23 cellular contexts compared by ENCODE assay signal in genomic region chr22:48476599-48476998, GRCh38.
DNase-seq lines count a peak whose midpoint lies in the region; FAIRE-seq and TF ChIP-seq lines count a peak whose summit lies in the region.
"Had no signal": no experiment of that assay in that cellular context is flagged by ENCODE, and none has a peak within 500 bp of the region (broad histone marks: within the 10 kb centered on the region; RNA-seq: fewer than 3 reads in every experiment).

No MANE protein-coding gene starts in this region.

- no peaks in the 10 kb centered on the region for H3K27me3 ChIP-seq in H7 (ENCODE audit: control insufficient read depth, insufficient read depth, low read length)
- H3K27me3 ChIP-seq: SJSA1 had no signal

- no peak for FAIRE-seq in D721Med (lab: Jason Lieb, UNC)
- FAIRE-seq: A549, GM12892, H54 had no signal

- H3K36me3 ChIP-seq in H7 (replicated peaks; ENCODE audit: control insufficient read depth, insufficient read depth, low read length), result no peaks in the 10 kb centered on the region
- H3K36me3 ChIP-seq: SJSA1 had no signal

- H3K27ac ChIP-seq in caudate nucleus (ENCODE audit: low read depth, low read length), result peak overlapping the region; percentile 80
- peak overlapping the region; percentile 72 for H3K27ac ChIP-seq in temporal lobe (ENCODE audit: low read depth, low read length)
- H3K27ac ChIP-seq: PC-9, SJSA1 had no signal

- peak; percentile 29 for DNase-seq in H7
- DNase-seq in caudate nucleus (lab: John Stamatoyannopoulos, UW), result no peak
- peak; percentile 68 for DNase-seq in mesenteric fat pad (ENCODE audit: low spot score)
- no peak for DNase-seq in NK-92 (lab: John Stamatoyannopoulos, UW; ENCODE audit: unreplicated experiment)
- no peak for DNase-seq in D721Med (ENCODE audit: insufficient read length, low spot score)
- no peak for DNase-seq in germinal center (ENCODE audit: low spot score)
- DNase-seq: CD8-positive, alpha-beta memory T cell; DMS79 treated with DMSO at 0.1 percent for 48 hours; GF-D8; Karpas-422; NCI-H1092; NCI-H1436; NCI-H187 treated with DMSO at 0.1 percent for 48 hours; NCI-H2107; NCI-H524 treated with DMSO at 0.1 percent for 48 hours; NCI-H774; NK-92 treated with Interleukin-12 subunit alpha and Interleukin-12 subunit beta, amount 100 ng/mL, for 24 hours; PC-9 had no signal

- no peak for TF ChIP-seq CTCF in D721Med (IDR thresholded peaks at IDR 0.05; ENCODE audit: insufficient read depth, missing control alignments)

- no peak overlapping the region for H3K4me3 ChIP-seq in H7 (ENCODE audit: insufficient read depth, low read depth, low read length)
- H3K4me3 ChIP-seq: A549, PC-9, SJSA1 had no signal

Comparison
In these comparisons a context has a peak if more than half of its experiments do, and no peak if none do; other contexts are left out.
1. DNase-seq: peak in H7 (single experiment) and mesenteric fat pad (single experiment); none in caudate nucleus (0 of 61), NK-92 (single experiment), D721Med (single experiment) and germinal center (single experiment).